ENCODE assay signal across 8 cellular contexts in genomic region chr17:80453126-80453979, GRCh38. TPM values are rescaled to one million over a fixed set of nuclear protein-coding genes. Genes with fewer than 3 reads are reported as not detected.
DNase-seq lines count a peak whose midpoint lies in the region; ATAC-seq and TF ChIP-seq lines count a peak whose summit lies in the region.

No MANE protein-coding gene starts in this region.

- H3K4me1 ChIP-seq in thoracic aorta (ENCODE audit: control insufficient read depth in 1 of 2, low read depth in 2 of 2), result peaks cover 19 to 39% of the 10 kb centered on the region in 2 donors

- H3K27ac ChIP-seq in thoracic aorta, result peak overlapping the region in 1 of 2 donors; percentile 99

- peak overlapping the region; percentile 96 for H3K27ac Mint-ChIP-seq in activated naive CD4-positive, alpha-beta T cell treated with anti-CD3 and anti-CD28 coated beads, Interleukin-2, amount 10 ng/mL, durations not matched to agents 7 days and 5 days
- peak overlapping the region; percentile 99 for H3K27ac Mint-ChIP-seq in activated CD8-positive, alpha-beta T cell treated with anti-CD3 and anti-CD28 coated beads for 36 hours
- H3K27ac Mint-ChIP-seq in immature natural killer cell, result peak overlapping the region; percentile 90 to 98 (median 94)

- H3K36me3 ChIP-seq in thoracic aorta, result no peaks in the 10 kb centered on the region

- TF ChIP-seq CTCF in activated CD8-positive, alpha-beta T cell treated with anti-CD3 and anti-CD28 coated beads for 36 hours (IDR thresholded peaks at IDR 0.05), result no peak
- TF ChIP-seq CTCF in thoracic aorta (IDR thresholded peaks at IDR 0.05), result no peak

- H3K4me3 ChIP-seq in thoracic aorta, result peak overlapping the region; percentile 93

- CTCF ChIA-PET in activated naive CD4-positive, alpha-beta T cell treated with anti-CD3 and anti-CD28 coated beads, Interleukin-2, amount 10 ng/mL, durations not matched to agents 7 days and 5 days (lab: Charles Lee), result interaction anchor here (0.6 kb wide), 1 partner anchor 53 kb away, joined by 3 read pairs; no protein-coding TSS in a partner anchor
- CTCF ChIA-PET in activated CD8-positive, alpha-beta T cell treated with anti-CD3 and anti-CD28 coated beads for 36 hours (lab: Charles Lee), result interaction anchor here (0.8 to 1.8 kb wide), 2 partner anchors 26 to 446 kb away, joined by 3 to 4 read pairs; no protein-coding TSS in a partner anchor

- H3K4me3 Mint-ChIP-seq in activated naive CD4-positive, alpha-beta T cell treated with anti-CD3 and anti-CD28 coated beads, Interleukin-2, amount 10 ng/mL, durations not matched to agents 7 days and 5 days, result peak overlapping the region; percentile 93
- peak overlapping the region; percentile 99 for H3K4me3 Mint-ChIP-seq in activated CD8-positive, alpha-beta T cell treated with anti-CD3 and anti-CD28 coated beads for 36 hours
- peak overlapping the region; percentile 81 to 92 (median 90) for H3K4me3 Mint-ChIP-seq in immature natural killer cell

- H3K27me3 ChIP-seq in thoracic aorta (replicated peaks; ENCODE audit: insufficient read depth), result no peaks in the 10 kb centered on the region

- H3K27me3 Mint-ChIP-seq in activated naive CD4-positive, alpha-beta T cell treated with anti-CD3 and anti-CD28 coated beads, Interleukin-2, amount 10 ng/mL, durations not matched to agents 7 days and 5 days, result peaks cover 38% of the 10 kb centered on the region
- peaks cover 11% of the 10 kb centered on the region for H3K27me3 Mint-ChIP-seq in activated CD8-positive, alpha-beta T cell treated with anti-CD3 and anti-CD28 coated beads for 36 hours
- H3K27me3 Mint-ChIP-seq in immature natural killer cell (ENCODE audit: low read depth in 3 of 3), result peaks cover 8 to 11% (median 9%) of the 10 kb centered on the region in 3 donors

- peaks cover 42% of the 10 kb centered on the region for H3K4me1 Mint-ChIP-seq in activated naive CD4-positive, alpha-beta T cell treated with anti-CD3 and anti-CD28 coated beads, Interleukin-2, amount 10 ng/mL, durations not matched to agents 7 days and 5 days
- H3K4me1 Mint-ChIP-seq in activated CD8-positive, alpha-beta T cell treated with anti-CD3 and anti-CD28 coated beads for 36 hours (ENCODE audit: low read depth), result peaks cover 28% of the 10 kb centered on the region
- H3K4me1 Mint-ChIP-seq in immature natural killer cell, result peaks cover 23 to 29% of the 10 kb centered on the region in 2 donors

- H3K36me3 Mint-ChIP-seq in activated naive CD4-positive, alpha-beta T cell treated with anti-CD3 and anti-CD28 coated beads, Interleukin-2, amount 10 ng/mL, durations not matched to agents 7 days and 5 days, result no peaks in the 10 kb centered on the region
- peaks cover 5% of the 10 kb centered on the region for H3K36me3 Mint-ChIP-seq in activated CD8-positive, alpha-beta T cell treated with anti-CD3 and anti-CD28 coated beads for 36 hours (ENCODE audit: low read depth)
- no peaks in the 10 kb centered on the region for H3K36me3 Mint-ChIP-seq in immature natural killer cell

- H3K9me3 ChIP-seq in thoracic aorta, result no peaks in the 10 kb centered on the region

- H3K9me3 Mint-ChIP-seq in activated naive CD4-positive, alpha-beta T cell treated with anti-CD3 and anti-CD28 coated beads, Interleukin-2, amount 10 ng/mL, durations not matched to agents 7 days and 5 days, result no peaks in the 10 kb centered on the region
- H3K9me3 Mint-ChIP-seq in activated CD8-positive, alpha-beta T cell treated with anti-CD3 and anti-CD28 coated beads for 36 hours, result no peaks in the 10 kb centered on the region
- no peaks in the 10 kb centered on the region for H3K9me3 Mint-ChIP-seq in immature natural killer cell

- no peak for DNase-seq in activated naive CD4-positive, alpha-beta T cell treated with anti-CD3 and anti-CD28 coated beads, Interleukin-2, amount 10 ng/mL, durations not matched to agents 7 days and 5 days
- DNase-seq in activated naive CD4-positive, alpha-beta T cell treated with Interleukin-2 at 50 U/mL for 16 hours, result no peak
- DNase-seq in activated CD8-positive, alpha-beta T cell treated with anti-CD3 and anti-CD28 coated beads for 36 hours, result no peak
- no peak for DNase-seq in immature natural killer cell
- no peak for DNase-seq in thoracic aorta (ENCODE audit: low spot score)
- no peak for DNase-seq in amniotic stem cell (lab: John Stamatoyannopoulos, UW)
- no peak for DNase-seq in dermis blood vessel endothelial cell

- intact Hi-C loops in activated CD8-positive, alpha-beta T cell treated with anti-CD3 and anti-CD28 coated beads for 36 hours (cut with micrococcal nuclease), result no loop called here

- ATAC-seq in activated CD8-positive, alpha-beta T cell treated with anti-CD3 and anti-CD28 coated beads for 36 hours, result no peak
- ATAC-seq in thoracic aorta (ENCODE audit: insufficient number of reproducible peaks, low FRiP score, low read depth) (no peak), GM21737 (IDR thresholded peaks at IDR 0.05; ENCODE audit: unreplicated experiment) (no peak)

- POLR2A ChIA-PET in activated CD8-positive, alpha-beta T cell treated with anti-CD3 and anti-CD28 coated beads for 36 hours (lab: Charles Lee), result interaction anchor here (0.6 to 2.8 kb wide), 14 partner anchors 10 to 471 kb away, joined by 3 to 15 read pairs (median 4); partner anchors contain the start of gene NPTX1

RNA-seq across cellular contexts. Expression of gene NPTX1, which starts 23.1 kb away (rescaled TPM):
- 1 to 10 TPM; 3.4 to 5.1 TPM for total RNA-seq in activated CD8-positive, alpha-beta T cell treated with anti-CD3 and anti-CD28 coated beads for 36 hours
- 1 to 10 TPM in 1 of 3 donors, under 1 TPM in 1, not detected in 1; 0.13 to 1.5 TPM for polyA plus RNA-seq in immature natural killer cell
- under 1 TPM; 0.56 to 0.68 TPM for total RNA-seq in thoracic aorta
- total RNA-seq in dermis blood vessel endothelial cell, result under 0.01 and 0.23 TPM in 2 replicates

RNA-seq across cellular contexts. Expression of gene ENDOV, which starts 38.4 kb away (rescaled TPM):
- 10 to 100 TPM; 16.8 to 18.1 TPM for total RNA-seq in activated CD8-positive, alpha-beta T cell treated with anti-CD3 and anti-CD28 coated beads for 36 hours
- polyA plus RNA-seq in immature natural killer cell, result 10 to 100 TPM in 1 of 3 donors, 1 to 10 TPM in 2; 8.1 to 11.7 (median 8.7) TPM
- total RNA-seq in thoracic aorta (10 to 100 TPM; 27.3 to 46.7 TPM), dermis blood vessel endothelial cell (19.5 and 27.6 TPM in 2 replicates)
